ENCODE assay signal across 36 cellular contexts in genomic region chr20:252801-253200, GRCh38. TPM values are rescaled to one million over a fixed set of nuclear protein-coding genes. Genes with fewer than 3 reads are reported as not detected.
"Had no signal": no experiment of that assay in that cellular context is flagged by ENCODE, and none has a peak within 500 bp of the region (broad histone marks: within the 10 kb centered on the region; RNA-seq: fewer than 3 reads in every experiment).

No MANE protein-coding gene starts in this region.

- H3K9me3 Mint-ChIP-seq: activated CD4-positive, alpha-beta T cell treated with anti-CD3 and anti-CD28 coated beads, Interleukin-2, amount 10 ng/mL, durations not matched to agents 7 days and 5 days; activated CD8-positive, alpha-beta T cell treated with anti-CD3 and anti-CD28 coated beads for 36 hours; activated naive CD4-positive, alpha-beta T cell treated with anti-CD3 and anti-CD28 coated beads, Interleukin-2, amount 10 ng/mL, durations not matched to agents 7 days and 5 days; activated naive CD4-positive, alpha-beta T cell treated with anti-CD3 and anti-CD28 coated beads, Interleukin-2, amount 50 U/mL, for 24 hours; activated T-cell treated with anti-CD3 and anti-CD28 coated beads, Interleukin-2, amount 50 U/mL, for 24 hours; activated T-helper 2 cell treated with anti-CD3 and anti-CD28 coated beads, Interferon-gamma antibody, Interleukin-2, Interleukin-4, amounts not matched to agents 10 μg/mL and 5 μg/mL and 100 μg/mL, durations not matched to agents 14 hours and 24 hours and 36 hours; central memory CD8-positive, alpha-beta T cell; T-helper 1 cell treated with Interleukin-12 subunit alpha and Interleukin-12 subunit beta and Interleukin-4 antibody, amounts not matched to agents 30 μg/mL and 1 μg/mL, for 36 hours; T-helper 2 cell treated with Interferon-gamma antibody and Interleukin-4, amounts not matched to agents 5 μg/mL and 100 μg/mL, for 36 hours; WTC11 had no signal

- H3K4me1 Mint-ChIP-seq: brain had no signal

- ATAC-seq: activated CD4-positive, alpha-beta T cell treated with anti-CD3 and anti-CD28 coated beads for 36 hours; activated CD4-positive, CD25-positive, alpha-beta regulatory T cell treated with anti-CD3 and anti-CD28 coated beads, Interleukin-2, amount 50 U/mL, for 24 hours; activated CD8-positive, alpha-beta T cell treated with anti-CD3 and anti-CD28 coated beads for 36 hours; WTC11 had no signal

- H3K4me3 Mint-ChIP-seq: activated CD4-positive, alpha-beta T cell treated with anti-CD3 and anti-CD28 coated beads for 36 hours; activated CD4-positive, alpha-beta T cell treated with anti-CD3 and anti-CD28 coated beads, Interleukin-2, amount 10 ng/mL, durations not matched to agents 7 days and 5 days; activated CD8-positive, alpha-beta T cell treated with anti-CD3 and anti-CD28 coated beads for 36 hours; activated naive CD4-positive, alpha-beta T cell treated with anti-CD3 and anti-CD28 coated beads, Interleukin-2, amount 10 ng/mL, durations not matched to agents 7 days and 5 days; activated naive CD4-positive, alpha-beta T cell treated with anti-CD3 and anti-CD28 coated beads, Interleukin-2, amount 50 U/mL, for 24 hours; activated naive CD8-positive, alpha-beta T cell; activated T-cell treated with anti-CD3 and anti-CD28 coated beads, Interleukin-2, amount 50 U/mL, for 24 hours; brain; central memory CD8-positive, alpha-beta T cell; T-helper 1 cell treated with Interleukin-12 subunit alpha and Interleukin-12 subunit beta and Interleukin-4 antibody, amounts not matched to agents 30 μg/mL and 1 μg/mL, for 36 hours; T-helper 2 cell treated with Interferon-gamma antibody and Interleukin-4, amounts not matched to agents 5 μg/mL and 100 μg/mL, for 36 hours; WTC11 had no signal

- H3K4me3 ChIP-seq: ascending aorta, cardiac muscle cell had no signal

- DNase-seq: activated CD4-positive, alpha-beta T cell treated with anti-CD3 and anti-CD28 coated beads for 1 hour; activated CD4-positive, alpha-beta T cell treated with anti-CD3 and anti-CD28 coated beads for 36 hours; activated CD4-positive, alpha-beta T cell treated with anti-CD3 and anti-CD28 coated beads for 48 hours; activated CD4-positive, alpha-beta T cell treated with anti-CD3 and anti-CD28 coated beads, Interleukin-2, amount 10 ng/mL, durations not matched to agents 7 days and 5 days; activated CD4-positive, alpha-beta T cell treated with anti-CD3 and anti-CD28 coated beads, Interleukin-2, amount 50 U/mL, for 48 hours; activated CD4-positive, CD25-positive, alpha-beta regulatory T cell; activated CD8-positive, alpha-beta memory T cell treated with anti-CD3 and anti-CD28 coated beads, Interleukin-2, amount 50 U/mL, for 48 hours; activated CD8-positive, alpha-beta T cell treated with anti-CD3 and anti-CD28 coated beads for 36 hours; activated effector memory CD4-positive, alpha-beta T cell treated with Interleukin-2 at 50 U/mL for 16 hours; activated gamma-delta T cell; activated naive CD4-positive, alpha-beta T cell treated with anti-CD3 and anti-CD28 coated beads, Interleukin-2, amount 10 ng/mL, durations not matched to agents 7 days and 5 days; activated naive CD4-positive, alpha-beta T cell treated with Interleukin-2 at 50 U/mL for 16 hours; activated T-cell treated with anti-CD3 and anti-CD28 coated beads, Interleukin-2, amount 50 U/mL, for 24 hours; activated T-cell treated with anti-CD3 and anti-CD28 coated beads, Interleukin-2, amount 50 U/mL, for 48 hours; amygdala; anterior cingulate cortex; caudate nucleus; cerebellar nuclear complex; T-helper 1 cell; T-helper 2 cell; T-helper 9 cell; WERI-Rb-1 had no signal

- H3K27ac Mint-ChIP-seq: activated CD4-positive, alpha-beta T cell treated with anti-CD3 and anti-CD28 coated beads for 36 hours; activated CD4-positive, alpha-beta T cell treated with anti-CD3 and anti-CD28 coated beads, Interleukin-2, amount 10 ng/mL, durations not matched to agents 7 days and 5 days; activated CD8-positive, alpha-beta T cell treated with anti-CD3 and anti-CD28 coated beads for 36 hours; activated naive CD4-positive, alpha-beta T cell treated with anti-CD3 and anti-CD28 coated beads, Interleukin-2, amount 10 ng/mL, durations not matched to agents 7 days and 5 days; activated naive CD4-positive, alpha-beta T cell treated with anti-CD3 and anti-CD28 coated beads, Interleukin-2, amount 50 U/mL, for 24 hours; activated naive CD8-positive, alpha-beta T cell; activated T-cell treated with anti-CD3 and anti-CD28 coated beads, Interleukin-2, amount 50 U/mL, for 24 hours; activated T-helper 2 cell treated with anti-CD3 and anti-CD28 coated beads, Interferon-gamma antibody, Interleukin-2, Interleukin-4, amounts not matched to agents 10 μg/mL and 5 μg/mL and 100 μg/mL, durations not matched to agents 14 hours and 24 hours and 36 hours; brain; T-helper 1 cell treated with Interleukin-12 subunit alpha and Interleukin-12 subunit beta and Interleukin-4 antibody, amounts not matched to agents 30 μg/mL and 1 μg/mL, for 36 hours; T-helper 2 cell treated with Interferon-gamma antibody and Interleukin-4, amounts not matched to agents 5 μg/mL and 100 μg/mL, for 36 hours; WTC11 had no signal

- H3K36me3 Mint-ChIP-seq: activated naive CD4-positive, alpha-beta T cell treated with anti-CD3 and anti-CD28 coated beads, Interleukin-2, amount 10 ng/mL, durations not matched to agents 7 days and 5 days; activated naive CD4-positive, alpha-beta T cell treated with anti-CD3 and anti-CD28 coated beads, Interleukin-2, amount 50 U/mL, for 24 hours; activated naive CD8-positive, alpha-beta T cell; brain; WTC11 had no signal

- H3K27me3 Mint-ChIP-seq: activated CD4-positive, alpha-beta T cell treated with anti-CD3 and anti-CD28 coated beads for 36 hours; activated naive CD4-positive, alpha-beta T cell treated with anti-CD3 and anti-CD28 coated beads, Interleukin-2, amount 50 U/mL, for 24 hours; activated naive CD8-positive, alpha-beta T cell; activated T-cell treated with anti-CD3 and anti-CD28 coated beads, Interleukin-2, amount 50 U/mL, for 24 hours had no signal

RNA-seq across cellular contexts. Expression of gene DEFB132, which starts 4.7 kb away (rescaled TPM):
- total RNA-seq: activated CD4-positive, alpha-beta T cell treated with anti-CD3 and anti-CD28 coated beads for 36 hours; activated CD4-positive, alpha-beta T cell treated with anti-CD3 and anti-CD28 coated beads, Interleukin-2, amount 10 ng/mL, durations not matched to agents 7 days and 5 days; activated CD8-positive, alpha-beta memory T cell treated with anti-CD3 and anti-CD28 coated beads for 36 hours; activated CD8-positive, alpha-beta T cell treated with anti-CD3 and anti-CD28 coated beads for 36 hours; activated T-helper 2 cell treated with anti-CD3 and anti-CD28 coated beads, Interferon-gamma antibody, Interleukin-2, Interleukin-4, amounts not matched to agents 10 μg/mL and 5 μg/mL and 100 μg/mL, durations not matched to agents 14 hours and 24 hours and 36 hours; bronchial epithelial cell; cardiac muscle cell; chondrocyte; WTC11 had no signal

RNA-seq across cellular contexts. Expression of gene DEFB129, which starts 25.7 kb away (rescaled TPM):
- total RNA-seq: activated CD4-positive, alpha-beta T cell treated with anti-CD3 and anti-CD28 coated beads for 36 hours; activated CD4-positive, alpha-beta T cell treated with anti-CD3 and anti-CD28 coated beads, Interleukin-2, amount 10 ng/mL, durations not matched to agents 7 days and 5 days; activated CD8-positive, alpha-beta memory T cell treated with anti-CD3 and anti-CD28 coated beads for 36 hours; activated CD8-positive, alpha-beta T cell treated with anti-CD3 and anti-CD28 coated beads for 36 hours; activated T-helper 2 cell treated with anti-CD3 and anti-CD28 coated beads, Interferon-gamma antibody, Interleukin-2, Interleukin-4, amounts not matched to agents 10 μg/mL and 5 μg/mL and 100 μg/mL, durations not matched to agents 14 hours and 24 hours and 36 hours; ascending aorta; bronchial epithelial cell; cardiac muscle cell; chondrocyte; WTC11 had no signal
